Comparison of ENCODE assay signal across 8 cellular contexts in the genomic region with DNA sequence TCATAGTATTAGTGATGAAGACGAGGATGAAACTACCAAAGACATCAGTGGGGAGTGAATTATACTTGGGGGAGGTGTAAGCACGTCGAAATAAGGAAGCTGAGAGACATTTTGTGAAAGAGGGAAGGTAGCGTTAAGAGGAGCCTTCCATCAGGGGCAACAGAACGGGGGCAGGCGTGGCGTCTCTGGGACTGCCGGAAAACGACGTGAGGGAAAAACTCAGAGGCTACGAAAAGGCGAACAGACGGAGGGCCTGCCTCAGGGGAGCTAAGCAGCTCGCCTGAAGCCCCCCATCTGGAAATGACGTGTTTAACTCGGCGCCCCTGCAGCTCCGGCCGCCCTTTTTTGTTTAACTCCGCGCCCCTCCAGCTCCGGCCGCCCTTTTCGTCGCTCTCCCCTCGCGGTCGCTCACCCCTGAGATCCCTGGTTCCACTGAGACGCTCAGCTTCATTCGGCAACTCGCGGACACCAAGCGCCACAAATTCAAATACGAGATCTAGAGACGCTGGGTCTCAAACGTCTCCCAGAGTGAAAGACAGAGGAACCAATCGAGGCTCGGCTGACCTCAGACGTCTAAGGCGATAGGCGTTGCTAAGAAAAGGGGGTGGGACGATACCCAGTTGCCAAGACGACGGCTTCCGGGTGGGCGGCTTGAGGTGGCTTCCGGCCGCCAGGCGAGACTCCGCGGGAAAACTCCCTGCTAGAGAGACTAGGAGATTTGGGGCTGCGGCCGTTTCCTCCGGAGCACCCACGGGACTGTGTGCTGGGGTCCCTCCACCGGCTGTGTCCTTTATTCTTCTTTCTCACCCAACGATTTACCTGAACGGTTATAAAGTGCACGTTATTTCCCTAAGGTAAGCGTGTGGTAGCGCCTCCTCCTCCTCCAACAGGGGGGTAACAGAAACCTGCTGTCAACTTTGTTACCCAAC.
A peak's percentile ranks its signal among the peaks of the same experiment; 100 is the strongest.
DNase-seq lines count a peak whose midpoint lies in the region; ATAC-seq and TF ChIP-seq lines count a peak whose summit lies in the region.

No MANE protein-coding gene starts in this region.

- peak overlapping the region; percentile 97 for H3K4me2 ChIP-seq in OCI-LY1 (ENCODE audit: low read length)

- H3K9ac ChIP-seq in OCI-LY1 (ENCODE audit: low read length), result peak overlapping the region; percentile 80

- H3K9me2 ChIP-seq in OCI-LY1 (ENCODE audit: low read depth, low read length), result no peaks in the 10 kb centered on the region

- H3K79me2 ChIP-seq in OCI-LY1 (ENCODE audit: insufficient read depth, low read length), result peaks cover 28% of the 10 kb centered on the region

- peak overlapping the region; percentile 92 for H3K4me3 ChIP-seq in OCI-LY1 (ENCODE audit: low read depth, low read length, poor library complexity, severe bottlenecking)
- H3K4me3 ChIP-seq in epithelial cell of esophagus (ENCODE audit: low read length), result peak overlapping the region; percentile 88
- H3K4me3 ChIP-seq in mononuclear cell (ENCODE audit: low read length), result peak overlapping the region; percentile 81

- H3K27ac ChIP-seq in OCI-LY1 (ENCODE audit: low read depth, low read length, poor library complexity, severe bottlenecking), result peak overlapping the region; percentile 77

- H3K9me3 ChIP-seq in OCI-LY1 (ENCODE audit: low read length) (0 out of 2 replicates have a peak, but pooled peaks cover 4% of the 10 kb centered on the region), mononuclear cell (ENCODE audit: low read depth, low read length) (no peaks in the 10 kb centered on the region)

- H2AFZ ChIP-seq in OCI-LY1 (ENCODE audit: low read length), result peak overlapping the region; percentile 40

- peak; percentile 13; the same call in 1 of the 2 replicates for TF ChIP-seq CTCF in OCI-LY1 (IDR thresholded peaks at IDR 0.05; ENCODE audit: low read length)
- no peak for TF ChIP-seq CTCF in epithelial cell of esophagus (IDR thresholded peaks at IDR 0.05; ENCODE audit: insufficient read depth, low read depth, low read length, missing control alignments)

- H3K4me1 ChIP-seq in OCI-LY1 (ENCODE audit: insufficient read depth, low read length, severe bottlenecking) (peaks cover 28% of the 10 kb centered on the region), mononuclear cell (ENCODE audit: insufficient read depth, low read length) (peaks cover 13% of the 10 kb centered on the region)

- DNase-seq in DMS 273 treated with DMSO at 0.1 percent for 48 hours (lab: John Stamatoyannopoulos, UW) (peak; percentile 93), HuH-7 (ENCODE audit: low spot score) (peak; percentile 87), activated T-cell treated with anti-CD3 and anti-CD28 coated beads for 1 hour (ENCODE audit: low read depth) (peak; percentile 90), epithelial cell of esophagus (ENCODE audit: low read depth) (peak; percentile 99)
- DNase-seq in stimulated activated CD8-positive, alpha-beta memory T cell treated with anti-CD3 and anti-CD28 coated beads, Interleukin-2, amount 100 ng/mL, for 48 hours (ENCODE audit: low read depth in 2 of 2), result peak; percentile 80 to 92

- no peaks in the 10 kb centered on the region for H3F3A ChIP-seq in OCI-LY1 (ENCODE audit: insufficient read depth, low read length)

- ATAC-seq in GM21526 (IDR thresholded peaks at IDR 0.05; ENCODE audit: low FRiP score, unreplicated experiment), result peak; percentile 99

- H3K36me3 ChIP-seq in OCI-LY1 (ENCODE audit: insufficient read depth, low read length), result no peaks in the 10 kb centered on the region; the same call in 1 of the 2 replicates

- no peaks in the 10 kb centered on the region for H4K20me1 ChIP-seq in OCI-LY1 (ENCODE audit: insufficient read depth, low read length)

- H3K27me3 ChIP-seq in OCI-LY1 (ENCODE audit: insufficient read depth, low read length) (no peaks in the 10 kb centered on the region), mononuclear cell (ENCODE audit: insufficient read depth, low read length) (no peaks in the 10 kb centered on the region)

Comparison
In these comparisons a context has a peak if more than half of its experiments do, and no peak if none do; other contexts are left out.
1. Peak in every context shown above with its lines: DNase-seq, ATAC-seq, H3K4me3 ChIP-seq and H3K27ac ChIP-seq.